Comparison of ENCODE assay signal across 8 cellular contexts in genomic region chr3:67000006-67000405, GRCh38. TPM values are rescaled to one million over a fixed set of nuclear protein-coding genes. Genes with fewer than 3 reads are reported as not detected.
A peak's percentile ranks its signal among the peaks of the same experiment; 100 is the strongest.
DNase-seq lines count a peak whose midpoint lies in the region; ATAC-seq and TF ChIP-seq lines count a peak whose summit lies in the region.

No MANE protein-coding gene starts in this region.

- no peaks in the 10 kb centered on the region for H4K20me1 ChIP-seq in BLaER1

- H3K27me3 Mint-ChIP-seq in activated T-helper 1 cell treated with anti-CD3 and anti-CD28 coated beads, Interleukin-12 subunit alpha, Interleukin-12 subunit beta, Interleukin-2, Interleukin-4 antibody, amounts not matched to agents 30 ng/mL and 10 ng/mL and 1 ng/mL, durations not matched to agents 14 hours and 24 hours and 36 hours (ENCODE audit: insufficient read depth): peaks cover 3% of the 10 kb centered on the region
- H3K27me3 Mint-ChIP-seq in type B pancreatic cell (peaks cover 20% of the 10 kb centered on the region), T-helper 17 cell (no peaks in the 10 kb centered on the region)

- peaks cover 22% of the 10 kb centered on the region for H3K4me1 ChIP-seq in BLaER1

- TF ChIP-seq CTCF in type B pancreatic cell (conservative IDR thresholded peaks at IDR 0.05): no peak

- H3K4me2 ChIP-seq in BLaER1: peak overlapping the region; percentile 82

- no peak for DNase-seq in activated T-helper 1 cell treated with anti-CD3 and anti-CD28 coated beads, Interleukin-12 subunit alpha, Interleukin-12 subunit beta, Interleukin-2, Interleukin-4 antibody, amounts not matched to agents 30 ng/mL and 10 ng/mL and 1 ng/mL, durations not matched to agents 14 hours and 24 hours and 36 hours (ENCODE audit: low spot score)
- DNase-seq in type B pancreatic cell (ENCODE audit: extremely low spot score, unreplicated experiment): no peak
- no peak for DNase-seq in SHP77 treated with DMSO at 0.1 percent for 48 hours (lab: John Stamatoyannopoulos, UW)
- DNase-seq in T-helper 17 cell: no peak
- no peak for DNase-seq in occipital lobe (lab: John Stamatoyannopoulos, UW)

- H3K4me3 Mint-ChIP-seq in activated T-helper 1 cell treated with anti-CD3 and anti-CD28 coated beads, Interleukin-12 subunit alpha, Interleukin-12 subunit beta, Interleukin-2, Interleukin-4 antibody, amounts not matched to agents 30 ng/mL and 10 ng/mL and 1 ng/mL, durations not matched to agents 14 hours and 24 hours and 36 hours: peak overlapping the region; percentile 45
- H3K4me3 Mint-ChIP-seq in type B pancreatic cell (peak overlapping the region; percentile 13), T-helper 17 cell (no peak overlapping the region)

- H3K9me3 Mint-ChIP-seq in activated T-helper 1 cell treated with anti-CD3 and anti-CD28 coated beads, Interleukin-12 subunit alpha, Interleukin-12 subunit beta, Interleukin-2, Interleukin-4 antibody, amounts not matched to agents 30 ng/mL and 10 ng/mL and 1 ng/mL, durations not matched to agents 14 hours and 24 hours and 36 hours: no peaks in the 10 kb centered on the region
- no peaks in the 10 kb centered on the region for H3K9me3 Mint-ChIP-seq in type B pancreatic cell

- H3K27ac ChIP-seq in BLaER1: no peak overlapping the region

- peaks cover 21% of the 10 kb centered on the region for H3K36me3 Mint-ChIP-seq in activated T-helper 1 cell treated with anti-CD3 and anti-CD28 coated beads, Interleukin-12 subunit alpha, Interleukin-12 subunit beta, Interleukin-2, Interleukin-4 antibody, amounts not matched to agents 30 ng/mL and 10 ng/mL and 1 ng/mL, durations not matched to agents 14 hours and 24 hours and 36 hours (ENCODE audit: low read depth)
- H3K36me3 Mint-ChIP-seq in type B pancreatic cell (peaks cover 12% of the 10 kb centered on the region), T-helper 17 cell (ENCODE audit: low read depth) (peaks cover 12% of the 10 kb centered on the region)

- H3K4me1 Mint-ChIP-seq in activated T-helper 1 cell treated with anti-CD3 and anti-CD28 coated beads, Interleukin-12 subunit alpha, Interleukin-12 subunit beta, Interleukin-2, Interleukin-4 antibody, amounts not matched to agents 30 ng/mL and 10 ng/mL and 1 ng/mL, durations not matched to agents 14 hours and 24 hours and 36 hours (ENCODE audit: low read depth): peaks cover 48% of the 10 kb centered on the region
- H3K4me1 Mint-ChIP-seq in type B pancreatic cell (ENCODE audit: unreplicated experiment): peaks cover 3% of the 10 kb centered on the region
- peaks cover 28% of the 10 kb centered on the region for H3K4me1 Mint-ChIP-seq in T-helper 17 cell

- no peak overlapping the region for H3K4me3 ChIP-seq in BLaER1

- H3K36me3 ChIP-seq in BLaER1: peaks cover 18% of the 10 kb centered on the region

- peak overlapping the region; percentile 48 for H3K27ac Mint-ChIP-seq in activated T-helper 1 cell treated with anti-CD3 and anti-CD28 coated beads, Interleukin-12 subunit alpha, Interleukin-12 subunit beta, Interleukin-2, Interleukin-4 antibody, amounts not matched to agents 30 ng/mL and 10 ng/mL and 1 ng/mL, durations not matched to agents 14 hours and 24 hours and 36 hours
- H3K27ac Mint-ChIP-seq in type B pancreatic cell: no peak overlapping the region
- H3K27ac Mint-ChIP-seq in T-helper 17 cell: no peak overlapping the region

- intact Hi-C loops in activated T-helper 1 cell treated with anti-CD3 and anti-CD28 coated beads, Interleukin-12 subunit alpha, Interleukin-12 subunit beta, Interleukin-2, Interleukin-4 antibody, amounts not matched to agents 30 ng/mL and 10 ng/mL and 1 ng/mL, durations not matched to agents 14 hours and 24 hours and 36 hours (cut with micrococcal nuclease): no loop called here

- H3K9me3 ChIP-seq in BLaER1 (no peaks in the 10 kb centered on the region), T-helper 17 cell (ENCODE audit: control insufficient read depth, low read length, poor library complexity, severe bottlenecking) (no peaks in the 10 kb centered on the region)

- H3K9ac ChIP-seq in BLaER1: no peak overlapping the region

- no peaks in the 10 kb centered on the region for H3K27me3 ChIP-seq in BLaER1

- ATAC-seq in GM19351 (IDR thresholded peaks at IDR 0.05; ENCODE audit: unreplicated experiment): peak; percentile 57
- ATAC-seq in HG03342 (IDR thresholded peaks at IDR 0.05; ENCODE audit: unreplicated experiment): peak; percentile 52
- ATAC-seq in T-helper 17 cell: no peak

RNA-seq across cellular contexts. Expression of gene KBTBD8, which starts 1.9 kb away (rescaled TPM):
- total RNA-seq in activated T-helper 1 cell treated with anti-CD3 and anti-CD28 coated beads, Interleukin-12 subunit alpha, Interleukin-12 subunit beta, Interleukin-2, Interleukin-4 antibody, amounts not matched to agents 30 ng/mL and 10 ng/mL and 1 ng/mL, durations not matched to agents 14 hours and 24 hours and 36 hours: 18.3 and 26.6 TPM in 2 replicates
- total RNA-seq in type B pancreatic cell (ENCODE audit: low replicate concordance): 4.8 and 5.6 TPM in 2 replicates
- total RNA-seq in T-helper 17 cell: 10 to 100 TPM; 12.0 to 13.1 TPM
- total RNA-seq in occipital lobe: 26.8 TPM
